Comparison of ENCODE assay signal across 8 cellular contexts in the genomic region with DNA sequence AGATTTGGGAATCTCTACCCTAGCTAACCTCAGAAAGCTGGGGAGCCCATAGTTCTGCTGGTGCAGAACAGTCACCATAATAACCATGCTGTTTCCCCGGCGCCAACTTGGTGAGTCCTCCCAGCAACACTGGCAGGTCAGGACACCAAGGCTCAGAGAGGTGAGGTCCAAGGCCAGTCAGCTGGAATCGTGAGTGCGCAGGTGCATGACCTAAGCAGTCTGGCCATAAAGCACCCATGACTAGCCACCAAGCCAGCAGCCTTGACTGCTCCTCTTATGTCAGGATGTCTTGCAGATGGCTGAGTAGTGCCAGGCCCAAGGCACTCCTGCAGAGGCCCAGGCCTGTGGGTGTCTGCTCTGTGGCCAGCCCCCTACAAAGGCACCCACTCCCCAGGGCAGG. TPM values are rescaled to one million over a fixed set of nuclear protein-coding genes. Genes with fewer than 3 reads are reported as not detected.
DNase-seq lines count a peak whose midpoint lies in the region; ATAC-seq and TF ChIP-seq lines count a peak whose summit lies in the region.

No MANE protein-coding gene starts in this region.

- peaks cover 36% of the 10 kb centered on the region for H3K4me1 Mint-ChIP-seq in mesothelial cell of epicardium

- H3K4me3 Mint-ChIP-seq in mesothelial cell of epicardium: peak overlapping the region; percentile 98

- H3K27ac ChIP-seq in heart right ventricle (peak overlapping the region in 9 of 10 donors; percentile 94 to 100 (median 97)), angular gyrus (ENCODE audit: low read depth, low read length) (peak overlapping the region; percentile 13), urinary bladder (ENCODE audit: low read depth) (peak overlapping the region; percentile 35)

- peak overlapping the region; percentile 100 for H3K27ac Mint-ChIP-seq in mesothelial cell of epicardium

- H3K27me3 ChIP-seq in heart right ventricle: no peaks in the 10 kb centered on the region

- TF ChIP-seq CTCF in heart right ventricle (IDR thresholded peaks at IDR 0.05): no peak
- no peak for TF ChIP-seq CTCF in mesothelial cell of epicardium (IDR thresholded peaks at IDR 0.05; ENCODE audit: unreplicated experiment)

- intact Hi-C loops in heart right ventricle (cut with DNase I): loop anchor here in 5 of 10 donors (5.0 to 10.0 kb wide), 3 partner anchors 87 to 150 kb away; partner anchors contain the start of genes CLTB (in 5 of the 5), FAF2 (in 1 of the 5), HIGD2A (in 1 of the 5) and NOP16 (in 1 of the 5)
- intact Hi-C loops in left cardiac atrium (cut with DNase I): no loop called here

- H3K9me3 Mint-ChIP-seq in mesothelial cell of epicardium: no peaks in the 10 kb centered on the region

- H3K36me3 Mint-ChIP-seq in mesothelial cell of epicardium: peaks cover 6% of the 10 kb centered on the region

- DNase-seq in heart right ventricle: no peak
- no peak for DNase-seq in left cardiac atrium
- DNase-seq in mesothelial cell of epicardium (ENCODE audit: low spot score in 2 of 2, unreplicated experiment in 2 of 2): no peak
- no peak for DNase-seq in SIG-M5 treated with dmso at 0.1 percent for 504 hours (lab: John Stamatoyannopoulos, UW; ENCODE audit: unreplicated experiment)
- no peak for DNase-seq in iPS-NIHi7 (ENCODE audit: extremely low spot score)

- H3K36me3 ChIP-seq in heart right ventricle: peaks cover 0 to 25% (median 9%) of the 10 kb centered on the region in 9 donors
- peaks cover 1% of the 10 kb centered on the region for H3K36me3 ChIP-seq in urinary bladder (ENCODE audit: insufficient read depth)

- WGBS in heart right ventricle, 2 donors: 71 to 74% methylated on average over 4 of the region's 4 CpGs
- 80% methylated on average over 4 of the region's 4 CpGs for WGBS in urinary bladder

- H3K4me3 ChIP-seq in heart right ventricle (peak overlapping the region in 7 of 10 donors; percentile 60 to 95 (median 84)), urinary bladder (ENCODE audit: low read depth, low read length) (no peak overlapping the region)

- ATAC-seq in heart right ventricle (no peak), left cardiac atrium (no peak), GM21529 (IDR thresholded peaks at IDR 0.05; ENCODE audit: unreplicated experiment) (no peak)

- no peaks in the 10 kb centered on the region for H3K9me3 ChIP-seq in heart right ventricle

- no peaks in the 10 kb centered on the region for H3K27me3 Mint-ChIP-seq in mesothelial cell of epicardium (ENCODE audit: low read depth)

- H3K4me1 ChIP-seq in heart right ventricle: peaks cover 26 to 79% (median 73%) of the 10 kb centered on the region in 9 donors
- no peaks in the 10 kb centered on the region for H3K4me1 ChIP-seq in urinary bladder (ENCODE audit: insufficient read depth)

RNA-seq across cellular contexts. Expression of gene RNF44, which starts 2.6 kb away (rescaled TPM):
- total RNA-seq in heart right ventricle (10 to 100 TPM; 18.1 to 31.1 (median 21.5) TPM), left cardiac atrium (10 to 100 TPM; 24.5 to 26.6 TPM), mesothelial cell of epicardium (161 to 169 TPM (median 169 TPM) in 3 replicates), urinary bladder (8.1 TPM)
- polyA plus RNA-seq in heart right ventricle (10 to 100 TPM in 1 of 2 donors, 1 to 10 TPM in 1; 7.9 to 21.9 TPM), urinary bladder (25.8 TPM)

RNA-seq across cellular contexts. Expression of gene CDHR2, which starts 14.5 kb away (rescaled TPM):
- under 1 TPM in 2 of 10 donors, not detected in 8; 0.19 to 0.22 TPM for total RNA-seq in heart right ventricle
- under 1 TPM in 1 of 2 donors, not detected in 1; 0.03 TPM for polyA plus RNA-seq in heart right ventricle
- total RNA-seq in left cardiac atrium: under 1 TPM; 0.29 TPM
- total RNA-seq in mesothelial cell of epicardium: 0.45 to 1.1 TPM (median 0.50 TPM) in 3 replicates
- not detected for total RNA-seq in urinary bladder
- polyA plus RNA-seq in urinary bladder: not detected

Comparison
In these comparisons a context has a peak if more than half of its experiments do, and no peak if none do; other contexts are left out.
1. H3K27ac ChIP-seq: peak in every context shown above with its lines; median percentile 97 in heart right ventricle; 35 in urinary bladder; 13 in angular gyrus.